19 cellular contexts compared by ENCODE assay signal in genomic region chr2:111148925-111149324, GRCh38. TPM values are rescaled to one million over a fixed set of nuclear protein-coding genes. Genes with fewer than 3 reads are reported as not detected.
DNase-seq lines count a peak whose midpoint lies in the region; ATAC-seq, FAIRE-seq and TF ChIP-seq lines count a peak whose summit lies in the region.
"Had no signal": no experiment of that assay in that cellular context is flagged by ENCODE, and none has a peak within 500 bp of the region (broad histone marks: within the 10 kb centered on the region; RNA-seq: fewer than 3 reads in every experiment).

No MANE protein-coding gene starts in this region.

- H3K4me3 ChIP-seq in liver (ENCODE audit: low read depth in 1 of 3, low read length in 3 of 3) (no peak overlapping the region), HepG2 (replicated peaks in 1 of 3; ENCODE audit: insufficient read depth in 1 of 3, low read depth in 2 of 3, low read length in 3 of 3) (no peak overlapping the region), K562 (no peak overlapping the region), SJCRH30 (no peak overlapping the region), hepatocyte (no peak overlapping the region)
- H3K4me3 ChIP-seq: A549, PC-9, SJSA1 had no signal

- H3K79me2 ChIP-seq in HepG2 (ENCODE audit: insufficient read depth, low read length) (peaks cover 6% of the 10 kb centered on the region), K562 (ENCODE audit: control insufficient read depth, insufficient read depth, low read length) (peaks cover 18% of the 10 kb centered on the region; the same call in 2 of the 3 replicates), hepatocyte (peaks cover 87% of the 10 kb centered on the region)

- in situ Hi-C loops in HepG2 (cut with HindIII; ENCODE audit: extremely low pct_ligation_motif_present, low pct_unique_long_range_greater_than_20kb) (no loop called here), K562 (cut with MboI) (no loop called here)

- TF ChIP-seq POLR2A in HepG2 (IDR thresholded peaks at IDR 0.05; ENCODE audit: insufficient read depth in 1 of 2, low read depth in 2 of 2, low read length in 2 of 2) (no peak), K562 (conservative IDR thresholded peaks at IDR 0.05) (no peak)

- H3K4me2 ChIP-seq in HepG2 (ENCODE audit: low read depth, low read length) (no peak overlapping the region), K562 (ENCODE audit: insufficient read depth, low read length) (peak overlapping the region; percentile 45), hepatocyte (no peak overlapping the region)
- H3K4me2 ChIP-seq: A549, PC-9 had no signal

- H2AFZ ChIP-seq in HepG2 (ENCODE audit: low read length) (no peak overlapping the region), K562 (ENCODE audit: low read depth, low read length) (peak overlapping the region; percentile 86), hepatocyte (no peak overlapping the region)
- H2AFZ ChIP-seq: PC-9 had no signal

- no peak for TF ChIP-seq EP300 in HepG2 (IDR thresholded peaks at IDR 0.05; ENCODE audit: low read depth in 2 of 2, low read length in 2 of 2)
- no peak for TF ChIP-seq EP300 in HepG2 (CRISPR knock-in tag; IDR thresholded peaks at IDR 0.05; ENCODE audit: borderline replicate concordance)
- TF ChIP-seq EP300 in K562 (IDR thresholded peaks at IDR 0.05; ENCODE audit: low read length) = peak; percentile 23; the same call in 1 of the 2 replicates

- H3K9me2 ChIP-seq in hepatocyte (replicated peaks; ENCODE audit: insufficient read depth) = no peaks in the 10 kb centered on the region

- TF ChIP-seq RAD21 in liver (IDR thresholded peaks at IDR 0.05) (no peak), HepG2 (CRISPR knock-in tag; IDR thresholded peaks at IDR 0.05) (no peak), K562 (CRISPR knock-in tag; conservative IDR thresholded peaks at IDR 0.05 in 1 of 2, IDR thresholded peaks at IDR 0.05 in 1 of 2) (no peak)

- TF ChIP-seq CTCF in liver (IDR thresholded peaks at IDR 0.05; ENCODE audit: low read depth, low read length, missing input control) = no peak
- TF ChIP-seq CTCF in HepG2 (CRISPR knock-in tag; IDR thresholded peaks at IDR 0.05) = no peak
- TF ChIP-seq CTCF in K562 (IDR thresholded peaks at IDR 0.05 in 2 of 3, conservative IDR thresholded peaks at IDR 0.05 in 1 of 3; ENCODE audit: insufficient read depth in 2 of 3, low read depth in 1 of 3, low read length in 3 of 3) = no peak
- no peak for TF ChIP-seq CTCF in hepatocyte (IDR thresholded peaks at IDR 0.05; ENCODE audit: poor library complexity)

- POLR2A ChIA-PET in HepG2 (lab: Yijun Ruan, JAX) = no interaction called here
- POLR2A ChIA-PET in K562 (lab: Yijun Ruan, JAX) = interaction anchor here (2.0 kb wide), 1 partner anchor 8 kb away, joined by 4 read pairs; no protein-coding TSS in a partner anchor

- BruUV-seq in HepG2 (replicated peaks; lab: Mats Ljungman, UMichigan) = no TSS peak
- BruUV-seq in K562 (replicated peaks; lab: Mats Ljungman, UMichigan) = no TSS peak

- H3K27ac ChIP-seq in liver (ENCODE audit: low read depth in 1 of 2, low read length in 2 of 2) (no peak overlapping the region), HepG2 (ENCODE audit: extremely low read length, insufficient read depth, low read length) (no peak overlapping the region), K562 (ENCODE audit: extremely low read depth, low read depth, low read length) (peak overlapping the region; percentile 75), SJCRH30 (no peak overlapping the region), hepatocyte (no peak overlapping the region)
- H3K27ac ChIP-seq: A549, PC-9, SJSA1 had no signal

- DNase-seq in HepG2 (ENCODE audit: low spot score) (no peak), K562 (ENCODE audit: extremely low read depth in 1 of 4, low spot score in 3 of 4) (peak in 2 of 4 experiments; percentile 28 to 44), lung microvascular endothelial cell (ENCODE audit: low read depth in 2 of 2) (peak; percentile 83 to 96), MV-4-11 (lab: John Stamatoyannopoulos, UW) (no peak), SJCRH30 (no peak), hepatocyte (ENCODE audit: low spot score) (no peak)
- DNase-seq: DMS 273 treated with DMSO at 0.1 percent for 48 hours, GF-D8, H7, IMR-90, NCI-H1930, NCI-H446 treated with DMSO at 0.1 percent for 48 hours, NCI-H748 treated with DMSO at 0.1 percent for 48 hours, PC-9 had no signal

- H3K9me3 ChIP-seq in liver (ENCODE audit: control insufficient read depth in 4 of 4, low read length in 3 of 4) (no peaks in the 10 kb centered on the region), HepG2 (ENCODE audit: low read length) (no peaks in the 10 kb centered on the region), K562 (replicated peaks; ENCODE audit: control insufficient read depth, insufficient read depth, low read depth, low read length) (no peaks in the 10 kb centered on the region), SJCRH30 (replicated peaks) (no peaks in the 10 kb centered on the region), hepatocyte (ENCODE audit: low read depth) (no peaks in the 10 kb centered on the region)
- H3K9me3 ChIP-seq: A549, SJSA1 had no signal

- FAIRE-seq in HepG2 (lab: Jason Lieb, UNC) = no peak
- FAIRE-seq in K562 (lab: Jason Lieb, UNC) = no peak
- FAIRE-seq: A549, GM12892 had no signal

- CTCF ChIA-PET in HepG2 (lab: Yijun Ruan, JAX; ENCODE audit: low intra/inter-chr PET ratio, low total read pairs) (no interaction called here), K562 (lab: Yijun Ruan, JAX; ENCODE audit: low intra/inter-chr PET ratio) (no interaction called here)

- H3K4me1 ChIP-seq in liver (ENCODE audit: control insufficient read depth in 4 of 4, insufficient read depth in 4 of 4, low read length in 3 of 4) = peaks cover 0 to 2% (median under 1%) of the 10 kb centered on the region in 4 donors
- H3K4me1 ChIP-seq in HepG2 (ENCODE audit: insufficient read depth, low read length) = peaks cover 9% of the 10 kb centered on the region
- H3K4me1 ChIP-seq in K562 (replicated peaks in 1 of 2; ENCODE audit: control insufficient read depth in 2 of 2, insufficient read depth in 2 of 2, low read length in 2 of 2) = peaks cover 3 to 24% of the 10 kb centered on the region in 2 experiments; a peak in 4 of 5 replicates
- no peaks in the 10 kb centered on the region for H3K4me1 ChIP-seq in SJCRH30
- H3K4me1 ChIP-seq in hepatocyte (ENCODE audit: insufficient read depth) = peaks cover 5% of the 10 kb centered on the region
- H3K4me1 ChIP-seq: SJSA1 had no signal

- H3K9ac ChIP-seq in liver (ENCODE audit: low read depth in 1 of 2, low read length in 2 of 2) (no peak overlapping the region), HepG2 (ENCODE audit: insufficient read depth, low read depth, low read length) (no peak overlapping the region), K562 (ENCODE audit: insufficient read depth in 1 of 2, low read depth in 2 of 2, low read length in 2 of 2) (peak overlapping the region in 1 of 2 experiments; percentile 70; a peak in 2 of 4 replicates)

- no peaks in the 10 kb centered on the region for H3K9me1 ChIP-seq in K562 (ENCODE audit: control insufficient read depth, insufficient read depth, low read length)

- H3K27me3 ChIP-seq in liver (ENCODE audit: control insufficient read depth in 4 of 4, insufficient read depth in 4 of 4, low read length in 3 of 4) = no peaks in the 10 kb centered on the region
- no peaks in the 10 kb centered on the region for H3K27me3 ChIP-seq in HepG2 (ENCODE audit: control insufficient read depth in 1 of 2, insufficient read depth in 2 of 2, low read length in 2 of 2)
- no peaks in the 10 kb centered on the region for H3K27me3 ChIP-seq in K562 (ENCODE audit: control insufficient read depth in 2 of 2, insufficient read depth in 2 of 2, low read length in 2 of 2)
- no peaks in the 10 kb centered on the region for H3K27me3 ChIP-seq in SJCRH30
- H3K27me3 ChIP-seq in hepatocyte = no peaks in the 10 kb centered on the region
- H3K27me3 ChIP-seq: SJSA1 had no signal

- 81% methylated on average over 8 of the region's 8 CpGs for WGBS in liver
- WGBS in HepG2 (ENCODE audit: low lambda C conversion rate) = 97% methylated on average over 8 of the region's 8 CpGs
- WGBS in K562 (ENCODE audit: insufficient coverage, low coverage, missing lambda C conversion rate) = 4% methylated on average over 8 of the region's 8 CpGs
- WGBS in hepatocyte (ENCODE audit: low lambda C conversion rate, missing lambda C conversion rate) = 71% methylated on average over 8 of the region's 8 CpGs

- intact Hi-C loops in HepG2 (cut with micrococcal nuclease; ENCODE audit: unreplicated experiment) (no loop called here), K562 (cut with micrococcal nuclease) (no loop called here)

- ATAC-seq in HepG2 (no peak), K562 (peak; percentile 62), GM21526 (IDR thresholded peaks at IDR 0.05; ENCODE audit: low FRiP score, unreplicated experiment) (no peak)
- ATAC-seq: A549 had no signal

- no peaks in the 10 kb centered on the region for H4K20me1 ChIP-seq in HepG2 (ENCODE audit: insufficient read depth, low read length)
- no peaks in the 10 kb centered on the region for H4K20me1 ChIP-seq in K562 (replicated peaks; ENCODE audit: control insufficient read depth, insufficient read depth, low read length)
- peaks cover 72% of the 10 kb centered on the region for H4K20me1 ChIP-seq in hepatocyte (ENCODE audit: insufficient read depth, poor library complexity, severe bottlenecking)

- H3K36me3 ChIP-seq in liver (ENCODE audit: control insufficient read depth in 4 of 4, insufficient read depth in 3 of 4, low read depth in 1 of 4, low read length in 3 of 4) = peaks cover 3 to 47% (median 32%) of the 10 kb centered on the region in 4 donors
- peaks cover 13 to 63% of the 10 kb centered on the region in 2 experiments for H3K36me3 ChIP-seq in HepG2 (replicated peaks in 1 of 2; ENCODE audit: control insufficient read depth in 1 of 2, insufficient read depth in 2 of 2, low read length in 2 of 2)
- peaks cover 63% of the 10 kb centered on the region; the same call in 2 of the 3 replicates for H3K36me3 ChIP-seq in K562 (ENCODE audit: control insufficient read depth, insufficient read depth, low read length)
- peaks cover 23% of the 10 kb centered on the region for H3K36me3 ChIP-seq in SJCRH30
- peaks cover 4% of the 10 kb centered on the region for H3K36me3 ChIP-seq in hepatocyte (replicated peaks; ENCODE audit: insufficient read depth, low read depth)
- H3K36me3 ChIP-seq: SJSA1 had no signal

RNA-seq across cellular contexts. Expression of gene BCL2L11, which starts 28.2 kb away (rescaled TPM):
- total RNA-seq in liver (10 to 100 TPM; 19.4 to 19.5 TPM), HepG2 (2016; rRNA removed; fragmentation: Illumina TruSeq; extraction: Trizol) (9.7 and 9.9 TPM in 2 replicates), K562 (2014; rRNA removed) (4.5 and 6.4 TPM in 2 replicates), K562 (2014; rRNA removed; fragmentation: Illumina TruSeq; extraction: Trizol) (5.0 TPM in 2 replicates), K562 (2015; rRNA removed; fragmentation: Illumina TruSeq; extraction: Trizol) (6.1 and 7.2 TPM in 2 replicates), K562 (2021) (16.1 and 18.8 TPM in 2 replicates), lung microvascular endothelial cell (8.7 and 29.0 TPM in 2 replicates), hepatocyte (25.3 and 26.5 TPM in 2 replicates)
- polyA plus RNA-seq in liver (1 to 10 TPM; 5.0 TPM), HepG2 (2011; rRNA removed) (6.1 and 6.4 TPM in 2 replicates), K562 (2011; rRNA removed) (3.1 and 6.4 TPM in 2 replicates), K562 (2014; fragmentation: Illumina TruSeq; extraction: Trizol) (15.3 and 16.5 TPM in 2 replicates), K562 (2014; fragmentation: Nextera tagmentation; extraction: Ambion mirVana) (1 to 10 TPM; 2.2 to 2.5 TPM), K562 (2014; rRNA removed) (8.1 and 8.8 TPM in 2 replicates), hepatocyte (12.3 and 13.0 TPM in 2 replicates)
- 1.5 and 4.5 TPM in 2 replicates for total RNA-seq in HepG2 (2016; cell fraction: cytosol; rRNA removed; fragmentation: Illumina TruSeq; extraction: Trizol; ENCODE audit: low read depth)
- 6.4 and 9.7 TPM in 2 replicates for total RNA-seq in HepG2 (2016; cell fraction: insoluble cytoplasmic fraction; rRNA removed; fragmentation: Illumina TruSeq; extraction: Trizol)
- total RNA-seq in HepG2 (2016; cell fraction: membrane; rRNA removed; fragmentation: Illumina TruSeq; extraction: Trizol) = 6.9 and 7.6 TPM in 2 replicates
- total RNA-seq in HepG2 (2016; cell fraction: nucleus; rRNA removed; fragmentation: Illumina TruSeq; extraction: Trizol) = 22.7 and 24.2 TPM in 2 replicates
- 3.7 and 5.7 TPM in 2 replicates for polyA plus RNA-seq in HepG2 (2011; cell fraction: cytosol; rRNA removed)
- polyA plus RNA-seq in HepG2 (2011; cell fraction: nucleus; rRNA removed) = 9.5 and 16.1 TPM in 2 replicates
- polyA plus RNA-seq in HepG2 (2012) = 11.6 and 12.0 TPM in 2 replicates
- 1.6 and 2.1 TPM in 2 replicates for polyA plus RNA-seq in HepG2 (2016; cell fraction: cytosol; fragmentation: Illumina TruSeq; extraction: Trizol; ENCODE audit: low read depth)
- polyA plus RNA-seq in HepG2 (2016; cell fraction: insoluble cytoplasmic fraction; fragmentation: Illumina TruSeq; extraction: Trizol; ENCODE audit: low read depth) = 9.9 and 10.8 TPM in 2 replicates
- 3.1 and 3.8 TPM in 2 replicates for polyA plus RNA-seq in HepG2 (2016; cell fraction: membrane; fragmentation: Illumina TruSeq; extraction: Trizol; ENCODE audit: low read depth)
- 22.4 and 23.3 TPM in 2 replicates for polyA plus RNA-seq in HepG2 (2016; cell fraction: nucleus; fragmentation: Illumina TruSeq; extraction: Trizol; ENCODE audit: insufficient read depth, low read depth)
- polyA minus RNA-seq in HepG2 (2011; rRNA and poly(A)+ RNA removed; ENCODE audit: low replicate concordance) = 7.4 and 11.0 TPM in 2 replicates
- polyA minus RNA-seq in HepG2 (2011; cell fraction: cytosol; rRNA and poly(A)+ RNA removed) = 6.5 and 6.6 TPM in 2 replicates
- 24.2 and 24.5 TPM in 2 replicates for polyA minus RNA-seq in HepG2 (2011; cell fraction: nucleus; rRNA and poly(A)+ RNA removed)
- 12.1 and 19.1 TPM in 2 replicates for total RNA-seq in K562 (2011; cell fraction: chromatin; rRNA removed; ENCODE audit: low replicate concordance)
- total RNA-seq in K562 (2011; cell fraction: nucleolus; rRNA removed) = 6.2 and 6.7 TPM in 2 replicates
- 13.1 and 30.2 TPM in 2 replicates for total RNA-seq in K562 (2011; cell fraction: nucleoplasm; rRNA removed)
- 4.7 and 6.0 TPM in 2 replicates for polyA plus RNA-seq in K562 (2011; cell fraction: cytosol; rRNA removed)
- polyA plus RNA-seq in K562 (2011; cell fraction: nucleus; rRNA removed) = 8.6 and 12.0 TPM in 2 replicates
- polyA plus RNA-seq in K562 (2012) = 11.4 TPM in 2 replicates
- polyA minus RNA-seq in K562 (2011; rRNA and poly(A)+ RNA removed) = 3.4 and 6.3 TPM in 2 replicates
- polyA minus RNA-seq in K562 (2011; cell fraction: cytosol; rRNA and poly(A)+ RNA removed) = 6.0 and 9.8 TPM in 2 replicates
- 6.9 and 13.4 TPM in 2 replicates for polyA minus RNA-seq in K562 (2011; cell fraction: nucleus; rRNA and poly(A)+ RNA removed)
- total RNA-seq in SJCRH30 (2014; rRNA removed; shearing (Covaris generic)) = 13.7 and 16.4 TPM in 2 replicates

Comparison
In these comparisons a context has a peak if more than half of its experiments do, and no peak if none do; other contexts are left out.
1. DNase-seq: peak in lung microvascular endothelial cell (2 of 2); none in HepG2 (single experiment), MV-4-11 (single experiment), SJCRH30 (0 of 2) and hepatocyte (single experiment).